In the genomic region with DNA sequence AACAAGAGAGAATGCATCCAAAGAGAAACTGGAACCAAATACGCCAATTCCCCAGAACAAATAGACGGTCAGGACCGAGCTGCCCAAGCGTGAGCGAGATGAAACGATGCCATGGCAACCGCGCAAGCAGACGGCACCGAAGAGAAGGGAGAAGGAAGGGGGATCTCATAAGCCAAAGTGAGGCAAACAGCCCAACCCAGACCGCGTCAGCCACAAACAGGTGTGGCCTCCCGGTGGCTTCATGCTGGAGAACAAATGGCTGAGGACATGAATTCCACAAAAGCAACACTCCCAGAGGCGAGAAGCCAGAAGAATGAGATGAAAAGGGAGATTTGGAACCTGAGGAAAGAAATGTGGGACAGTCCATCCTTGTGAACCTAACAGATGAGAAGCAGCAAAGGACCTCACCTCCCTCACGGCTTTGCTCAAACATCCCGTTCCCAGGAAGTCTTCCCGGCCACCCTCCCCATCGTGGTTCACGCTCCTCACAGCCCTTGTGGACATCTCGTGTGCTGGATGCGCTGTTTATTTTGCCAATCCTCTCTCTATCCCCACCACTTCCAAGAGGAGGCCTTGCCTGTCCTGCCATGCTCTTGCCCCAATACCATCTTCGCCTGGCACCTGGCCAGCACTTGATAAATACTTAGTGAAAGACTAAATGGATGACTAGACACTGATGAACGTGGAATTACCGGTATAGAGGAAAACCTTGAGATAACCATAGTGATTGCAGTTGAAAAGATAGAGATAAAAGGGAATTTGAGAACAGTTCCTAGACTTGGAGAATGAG, we compare ENCODE assay signal across 9 cellular contexts.
DNase-seq lines count a peak whose midpoint lies in the region; ATAC-seq and TF ChIP-seq lines count a peak whose summit lies in the region.
"Had no signal": no experiment of that assay in that cellular context is flagged by ENCODE, and none has a peak within 500 bp of the region (broad histone marks: within the 10 kb centered on the region; RNA-seq: fewer than 3 reads in every experiment).

No MANE protein-coding gene starts in this region.

- peaks cover 19 to 38% (median 31%) of the 10 kb centered on the region in 3 donors for H3K27me3 Mint-ChIP-seq in CD14-positive monocyte (ENCODE audit: low read depth in 3 of 3)

- peak overlapping the region in 1 of 2 donors; percentile 73 for H3K4me3 Mint-ChIP-seq in CD14-positive monocyte
- H3K4me3 Mint-ChIP-seq: activated naive CD8-positive, alpha-beta T cell had no signal

- H3K27ac ChIP-seq in VCaP, result peak overlapping the region; percentile 20; the same call in 1 of the 2 replicates

- H3K27ac Mint-ChIP-seq in CD14-positive monocyte, result peak overlapping the region in 3 of 7 donors; percentile 9 to 37 (median 34)
- H3K27ac Mint-ChIP-seq: activated naive CD8-positive, alpha-beta T cell had no signal

- DNase-seq in CD14-positive monocyte (ENCODE audit: low spot score) (peak; percentile 27), NCI-H1105 (lab: John Stamatoyannopoulos, UW) (peak; percentile 64), left kidney (ENCODE audit: low read depth, low spot score) (peak; percentile 96), NCI-H446 treated with DMSO at 0.1 percent for 48 hours (lab: John Stamatoyannopoulos, UW) (no peak), hepatic stellate cell (ENCODE audit: low spot score) (no peak), cerebellar nuclear complex (lab: John Stamatoyannopoulos, UW) (no peak)

- peaks cover 18% of the 10 kb centered on the region for H3K4me1 Mint-ChIP-seq in CD14-positive monocyte

- TF ChIP-seq CTCF in CD14-positive monocyte (IDR thresholded peaks at IDR 0.05), result no peak
- TF ChIP-seq CTCF in VCaP (conservative IDR thresholded peaks at IDR 0.05), result no peak

- ATAC-seq in HG02885 (IDR thresholded peaks at IDR 0.05; ENCODE audit: poor library complexity, unreplicated experiment), result no peak

- intact Hi-C loops in CD14-positive monocyte (cut with micrococcal nuclease), result no loop called here

- H3K36me3 Mint-ChIP-seq in CD14-positive monocyte, result no peaks in the 10 kb centered on the region
- H3K36me3 Mint-ChIP-seq: activated naive CD8-positive, alpha-beta T cell had no signal

- peaks cover 2 to 8% (median 3%) of the 10 kb centered on the region in 7 donors for H3K9me3 Mint-ChIP-seq in CD14-positive monocyte

Comparison
In these comparisons a context has a peak if more than half of its experiments do, and no peak if none do; other contexts are left out.
1. DNase-seq: peak in CD14-positive monocyte (single experiment), NCI-H1105 (single experiment) and left kidney (single experiment); none in NCI-H446 treated with DMSO at 0.1 percent for 48 hours (single experiment), hepatic stellate cell (single experiment) and cerebellar nuclear complex (0 of 2).